15 cellular contexts compared by ENCODE assay signal in the genomic region with DNA sequence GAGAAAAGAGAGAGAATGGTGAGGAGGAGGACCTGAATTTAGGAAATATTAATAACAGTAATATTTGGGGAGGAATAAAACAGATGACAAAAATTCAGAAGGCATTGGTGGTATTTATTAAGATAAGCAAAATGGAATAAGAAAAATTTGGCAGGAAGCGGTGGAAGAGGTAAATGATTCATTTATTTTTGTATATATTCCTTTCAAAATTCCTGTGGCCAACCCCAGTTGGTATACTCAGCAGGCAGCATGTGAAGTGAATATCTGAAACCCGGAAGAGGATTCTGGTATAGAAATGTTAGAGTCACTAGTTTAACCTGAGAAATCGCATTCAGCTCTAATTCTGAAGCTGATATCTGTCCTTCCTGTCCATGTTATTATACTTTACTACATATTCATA.
"Had no signal": no experiment of that assay in that cellular context is flagged by ENCODE, and none has a peak within 500 bp of the region (broad histone marks: within the 10 kb centered on the region; RNA-seq: fewer than 3 reads in every experiment).

No MANE protein-coding gene starts in this region.

- H3K36me3 ChIP-seq: gastroesophageal sphincter, neural progenitor cell, tibial nerve, uterus had no signal

- H3K4me2 ChIP-seq: neural progenitor cell had no signal

- H3K4me3 Mint-ChIP-seq: activated CD4-positive, alpha-beta memory T cell treated with anti-CD3 and anti-CD28 coated beads, Interleukin-2, amount 10 ng/mL, durations not matched to agents 7 days and 5 days; activated naive CD8-positive, alpha-beta T cell treated with anti-CD3 and anti-CD28 coated beads for 36 hours; naive B cell; neural progenitor cell had no signal

- H3K27ac ChIP-seq: gastroesophageal sphincter, neural progenitor cell, parathyroid adenoma, tibial nerve, uterus had no signal

- H2AFZ ChIP-seq: neural progenitor cell, parathyroid adenoma had no signal

- FAIRE-seq: keratinocyte had no signal

- H3K4me1 Mint-ChIP-seq: activated CD4-positive, alpha-beta memory T cell treated with anti-CD3 and anti-CD28 coated beads, Interleukin-2, amount 10 ng/mL, durations not matched to agents 7 days and 5 days; activated naive CD8-positive, alpha-beta T cell treated with anti-CD3 and anti-CD28 coated beads for 36 hours; naive B cell; neural progenitor cell had no signal

- H3K4me1 ChIP-seq: gastroesophageal sphincter, neural progenitor cell, parathyroid adenoma, tibial nerve, uterus had no signal

- H3K27me3 Mint-ChIP-seq: activated CD4-positive, alpha-beta memory T cell treated with anti-CD3 and anti-CD28 coated beads, Interleukin-2, amount 10 ng/mL, durations not matched to agents 7 days and 5 days; activated naive CD8-positive, alpha-beta T cell treated with anti-CD3 and anti-CD28 coated beads for 36 hours; naive B cell had no signal

- H3K27ac Mint-ChIP-seq: activated CD4-positive, alpha-beta memory T cell treated with anti-CD3 and anti-CD28 coated beads, Interleukin-2, amount 10 ng/mL, durations not matched to agents 7 days and 5 days; activated naive CD8-positive, alpha-beta T cell treated with anti-CD3 and anti-CD28 coated beads for 36 hours; naive B cell; neural progenitor cell had no signal

- ATAC-seq: gastroesophageal sphincter, left lobe of liver had no signal

- H3K36me3 Mint-ChIP-seq: activated naive CD8-positive, alpha-beta T cell treated with anti-CD3 and anti-CD28 coated beads for 36 hours; naive B cell; neural progenitor cell had no signal

- H3K9ac ChIP-seq: neural progenitor cell, parathyroid adenoma had no signal

- H3K27me3 ChIP-seq: gastroesophageal sphincter, neural progenitor cell, tibial nerve, uterus had no signal

- H3K79me2 ChIP-seq: parathyroid adenoma had no signal

- H3K9me3 Mint-ChIP-seq: activated CD4-positive, alpha-beta memory T cell treated with anti-CD3 and anti-CD28 coated beads, Interleukin-2, amount 10 ng/mL, durations not matched to agents 7 days and 5 days had no signal

- DNase-seq: activated CD4-positive, alpha-beta memory T cell treated with anti-CD3 and anti-CD28 coated beads, Interleukin-2, amount 10 ng/mL, durations not matched to agents 7 days and 5 days; activated CD4-positive, alpha-beta T cell treated with anti-CD3 and anti-CD28 coated beads for 4 hours; activated naive CD8-positive, alpha-beta T cell treated with anti-CD3 and anti-CD28 coated beads for 36 hours; naive B cell; stimulated activated CD4-positive, alpha-beta T cell treated with anti-CD3 and anti-CD28 coated beads, Interleukin-15, amount 100 ng/mL, for 24 hours; stimulated activated CD4-positive, alpha-beta T cell treated with anti-CD3 and anti-CD28 coated beads, Interleukin-4, amount 100 ng/mL, for 24 hours; stimulated activated naive CD4-positive, alpha-beta T cell; T-helper 2 cell; uterus had no signal

- H3K9me3 ChIP-seq: uterus had no signal

- H3K4me3 ChIP-seq: gastroesophageal sphincter, neural progenitor cell, tibial nerve, uterus had no signal
